21 cellular contexts compared by ENCODE assay signal in genomic region chr18:7157760-7158159, GRCh38. TPM values are rescaled to one million over a fixed set of nuclear protein-coding genes. Genes with fewer than 3 reads are reported as not detected.
DNase-seq lines count a peak whose midpoint lies in the region; ATAC-seq lines count a peak whose summit lies in the region.
"Had no signal": no experiment of that assay in that cellular context is flagged by ENCODE, and none has a peak within 500 bp of the region (broad histone marks: within the 10 kb centered on the region; RNA-seq: fewer than 3 reads in every experiment).

No MANE protein-coding gene starts in this region.

- no peaks in the 10 kb centered on the region for H4K20me1 ChIP-seq in GM23248 (ENCODE audit: insufficient read depth)
- H4K20me1 ChIP-seq: BLaER1 treated with 17β-estradiol and CSF1 and Interleukin-3, amounts not matched to agents 10 nM and 100 nM had no signal

- no peak overlapping the region for H3K4ac ChIP-seq in mesendoderm (ENCODE audit: low read depth, low read length)

- in situ Hi-C loops in GM23248 (cut with MboI) (no loop called here), ACHN (cut with HindIII; ENCODE audit: low pct_ligation_motif_present, low pct_unique_long_range_greater_than_20kb, low sequenced_read_pairs) (no loop called here)

- no peaks in the 10 kb centered on the region for H3F3A ChIP-seq in GM23248 (ENCODE audit: insufficient read depth)

- H3K9ac ChIP-seq in GM23248, result no peak overlapping the region
- no peak overlapping the region for H3K9ac ChIP-seq in mesendoderm (ENCODE audit: low read length)
- H3K9ac ChIP-seq: BLaER1 treated with 17β-estradiol and CSF1 and Interleukin-3, amounts not matched to agents 10 nM and 100 nM had no signal

- peak overlapping the region; percentile 51; the same call in 1 of the 2 replicates for H2AFZ ChIP-seq in GM23248

- H3K18ac ChIP-seq in mesendoderm (ENCODE audit: low read length), result no peak overlapping the region

- no peak overlapping the region for H4K5ac ChIP-seq in mesendoderm (ENCODE audit: low read length)

- no peak overlapping the region for H4K8ac ChIP-seq in mesendoderm (ENCODE audit: low read depth, low read length)

- intact Hi-C loops in CD4-positive, alpha-beta memory T cell (cut with micrococcal nuclease), result no loop called here

- 84 to 92% methylated on average over 3 of the region's 3 CpGs for WGBS in GM23248 (ENCODE audit: low coverage in 1 of 2, low lambda C conversion rate in 2 of 2, missing lambda C conversion rate in 2 of 2), 2 experiments
- no CpG with 5 or more reads among the region's 3 CpGs for WGBS in mesendoderm (ENCODE audit: extremely low coverage, insufficient coverage, low lambda C conversion rate)

- no peak overlapping the region for H2BK5ac ChIP-seq in mesendoderm (ENCODE audit: low read length)

- peak overlapping the region; percentile 37 for H3K56ac ChIP-seq in mesendoderm (ENCODE audit: low read length)

- H3K4me3 Mint-ChIP-seq in stimulated activated effector memory CD8-positive, alpha-beta T cell treated with anti-CD3 and anti-CD28 coated beads, Interleukin-12 subunit alpha, Interleukin-12 subunit beta, amount 100 ng/mL, for 72 hours, result no peak overlapping the region
- H3K4me3 Mint-ChIP-seq in CD4-positive, alpha-beta memory T cell, result no peak overlapping the region
- H3K4me3 Mint-ChIP-seq: HFFc6 had no signal

- peak overlapping the region; percentile 12 for H3K4me2 ChIP-seq in GM23248 (ENCODE audit: unreplicated experiment)
- H3K4me2 ChIP-seq in mesendoderm (ENCODE audit: low read length), result no peak overlapping the region
- H3K4me2 ChIP-seq: BLaER1 treated with 17β-estradiol and CSF1 and Interleukin-3, amounts not matched to agents 10 nM and 100 nM had no signal

- H3K4me1 ChIP-seq in GM23248 (ENCODE audit: insufficient read depth), result peaks cover 16% of the 10 kb centered on the region
- H3K4me1 ChIP-seq in mesendoderm (ENCODE audit: control insufficient read depth, low read depth, low read length), result peaks cover 9% of the 10 kb centered on the region
- no peaks in the 10 kb centered on the region for H3K4me1 ChIP-seq in CD4-positive, alpha-beta memory T cell (ENCODE audit: insufficient read depth, low read length)

- no peaks in the 10 kb centered on the region for H3K36me3 Mint-ChIP-seq in stimulated activated effector memory CD8-positive, alpha-beta T cell treated with anti-CD3 and anti-CD28 coated beads, Interleukin-12 subunit alpha, Interleukin-12 subunit beta, amount 100 ng/mL, for 72 hours
- H3K36me3 Mint-ChIP-seq in CD4-positive, alpha-beta memory T cell, result no peaks in the 10 kb centered on the region

- no peaks in the 10 kb centered on the region for H3K27me3 Mint-ChIP-seq in CD4-positive, alpha-beta memory T cell

- no peak overlapping the region for H3K27ac Mint-ChIP-seq in stimulated activated effector memory CD8-positive, alpha-beta T cell treated with anti-CD3 and anti-CD28 coated beads, Interleukin-12 subunit alpha, Interleukin-12 subunit beta, amount 100 ng/mL, for 72 hours
- H3K27ac Mint-ChIP-seq in CD4-positive, alpha-beta memory T cell, result no peak overlapping the region
- H3K27ac Mint-ChIP-seq: HFFc6 had no signal

- H3K9me2 ChIP-seq in GM23248 (ENCODE audit: insufficient read depth), result no peaks in the 10 kb centered on the region

- H3K27me3 ChIP-seq in GM23248 (replicated peaks; ENCODE audit: insufficient read depth) (no peaks in the 10 kb centered on the region), mesendoderm (ENCODE audit: insufficient read depth, low read length, poor library complexity) (no peaks in the 10 kb centered on the region)
- no peaks in the 10 kb centered on the region for H3K27me3 ChIP-seq in CD4-positive, alpha-beta memory T cell (ENCODE audit: insufficient read depth, low read length)
- H3K27me3 ChIP-seq: BLaER1 treated with 17β-estradiol and CSF1 and Interleukin-3, amounts not matched to agents 10 nM and 100 nM had no signal

- H2BK15ac ChIP-seq in mesendoderm (replicated peaks; ENCODE audit: low read depth), result no peak overlapping the region

- no peak for DNase-seq in GM23248
- peak; percentile 3 for DNase-seq in OCI-M1 (lab: John Stamatoyannopoulos, UW)
- DNase-seq in mesendoderm, result peak; percentile 91
- DNase-seq in stimulated activated effector memory CD8-positive, alpha-beta T cell treated with anti-CD3 and anti-CD28 coated beads, Interleukin-12 subunit alpha, Interleukin-12 subunit beta, amount 100 ng/mL, for 72 hours (ENCODE audit: low spot score in 2 of 2), result no peak
- no peak for DNase-seq in ACHN
- DNase-seq in CD4-positive, alpha-beta memory T cell, result no peak
- DNase-seq in SIG-M5 treated with dmso at 0.1 percent for 504 hours (lab: John Stamatoyannopoulos, UW; ENCODE audit: unreplicated experiment), result no peak
- DNase-seq: DMS 273 treated with DMSO at 0.1 percent for 48 hours, GF-D8, KBM-7, MV-4-11, NCI-H1417 treated with DMSO at 0.1 percent for 48 hours, NCI-H2029, NCI-H2171, NCI-H510A, NCI-H774 had no signal

- H3K23ac ChIP-seq in mesendoderm (ENCODE audit: low read length), result no peak overlapping the region

- H3K27ac ChIP-seq in GM23248, result no peak overlapping the region
- H3K27ac ChIP-seq in mesendoderm (ENCODE audit: low read depth, low read length), result no peak overlapping the region
- no peak overlapping the region for H3K27ac ChIP-seq in CD4-positive, alpha-beta memory T cell (ENCODE audit: low read depth, low read length)
- H3K27ac ChIP-seq: BLaER1 treated with 17β-estradiol and CSF1 and Interleukin-3, amounts not matched to agents 10 nM and 100 nM; SK-N-MC had no signal

- POLR2A ChIA-PET in CD4-positive, alpha-beta memory T cell (lab: Charles Lee; ENCODE audit: partially characterized antibody), result no interaction called here

- ATAC-seq in stimulated activated effector memory CD8-positive, alpha-beta T cell treated with anti-CD3 and anti-CD28 coated beads, Interleukin-12 subunit alpha, Interleukin-12 subunit beta, amount 100 ng/mL, for 72 hours, result peak; percentile 28
- ATAC-seq: Panc1 had no signal

- H3K4me1 Mint-ChIP-seq in stimulated activated effector memory CD8-positive, alpha-beta T cell treated with anti-CD3 and anti-CD28 coated beads, Interleukin-12 subunit alpha, Interleukin-12 subunit beta, amount 100 ng/mL, for 72 hours, result no peaks in the 10 kb centered on the region
- no peaks in the 10 kb centered on the region for H3K4me1 Mint-ChIP-seq in CD4-positive, alpha-beta memory T cell

- H3K79me2 ChIP-seq in GM23248 (ENCODE audit: insufficient read depth) (no peaks in the 10 kb centered on the region), mesendoderm (ENCODE audit: control insufficient read depth, insufficient read depth, low read length) (no peaks in the 10 kb centered on the region)

- H2BK120ac ChIP-seq in mesendoderm (ENCODE audit: low read depth, low read length), result no peak overlapping the region

- H3K36me3 ChIP-seq in GM23248 (ENCODE audit: low read depth) (no peaks in the 10 kb centered on the region), mesendoderm (ENCODE audit: control insufficient read depth, insufficient read depth, low read length) (no peaks in the 10 kb centered on the region)
- H3K36me3 ChIP-seq in CD4-positive, alpha-beta memory T cell (ENCODE audit: insufficient read depth, low read length), result no peaks in the 10 kb centered on the region
- H3K36me3 ChIP-seq: BLaER1 treated with 17β-estradiol and CSF1 and Interleukin-3, amounts not matched to agents 10 nM and 100 nM had no signal

- CTCF ChIA-PET in CD4-positive, alpha-beta memory T cell (lab: Charles Lee; ENCODE audit: partially characterized antibody), result no interaction called here

- no peak overlapping the region for H3K4me3 ChIP-seq in GM23248
- H3K4me3 ChIP-seq in mesendoderm (ENCODE audit: low read length), result no peak overlapping the region
- no peak overlapping the region for H3K4me3 ChIP-seq in CD4-positive, alpha-beta memory T cell (ENCODE audit: low read length in 2 of 2)
- H3K4me3 ChIP-seq: BLaER1 treated with 17β-estradiol and CSF1 and Interleukin-3, amounts not matched to agents 10 nM and 100 nM; SK-N-MC had no signal

- no peak overlapping the region for H2AK5ac ChIP-seq in mesendoderm (ENCODE audit: low read length)

- no peaks in the 10 kb centered on the region for H3K9me3 ChIP-seq in GM23248 (ENCODE audit: low read depth)
- H3K9me3 ChIP-seq in CD4-positive, alpha-beta memory T cell (ENCODE audit: control insufficient read depth in 1 of 2, low read length in 2 of 2), result no peaks in the 10 kb centered on the region
- H3K9me3 ChIP-seq: BLaER1 treated with 17β-estradiol and CSF1 and Interleukin-3, amounts not matched to agents 10 nM and 100 nM had no signal

- H3K9me3 Mint-ChIP-seq in stimulated activated effector memory CD8-positive, alpha-beta T cell treated with anti-CD3 and anti-CD28 coated beads, Interleukin-12 subunit alpha, Interleukin-12 subunit beta, amount 100 ng/mL, for 72 hours, result peaks cover 3% of the 10 kb centered on the region
- H3K9me3 Mint-ChIP-seq in CD4-positive, alpha-beta memory T cell, result peaks cover 0 to 4% (median 0%) of the 10 kb centered on the region in 8 donors
- H3K9me3 Mint-ChIP-seq: HFFc6 had no signal

- no peaks in the 10 kb centered on the region for H3K79me1 ChIP-seq in mesendoderm (ENCODE audit: low read length)

RNA-seq across cellular contexts. Expression of gene LAMA1, which starts 40.2 kb away (rescaled TPM):
- total RNA-seq in GM23248 (2014; rRNA removed; shearing (Covaris generic)), result 5.4 and 6.2 TPM in 2 replicates
- polyA plus RNA-seq in GM23248 (2016; fragmentation: Nextera tagmentation; extraction: Ambion mirVana), result 2.8 and 3.1 TPM in 2 replicates
- 13.5 TPM for polyA plus RNA-seq in mesendoderm (2013, experiment 1 of 2)
- polyA plus RNA-seq in mesendoderm (2013, experiment 2 of 2), result 13.6 TPM
- not detected for total RNA-seq in CD4-positive, alpha-beta memory T cell
- not detected for polyA plus RNA-seq in CD4-positive, alpha-beta memory T cell
- total RNA-seq: HT-29 had no signal

Comparison
In these comparisons a context has a peak if more than half of its experiments do, and no peak if none do; other contexts are left out.
1. DNase-seq: peak in OCI-M1 (single experiment) and mesendoderm (single experiment); none in GM23248 (single experiment), stimulated activated effector memory CD8-positive, alpha-beta T cell treated with anti-CD3 and anti-CD28 coated beads, Interleukin-12 subunit alpha, Interleukin-12 subunit beta, amount 100 ng/mL, for 72 hours (0 of 2), ACHN (single experiment), CD4-positive, alpha-beta memory T cell (0 of 5) and SIG-M5 treated with dmso at 0.1 percent for 504 hours (single experiment).